8 cellular contexts compared by ENCODE assay signal in the genomic region with DNA sequence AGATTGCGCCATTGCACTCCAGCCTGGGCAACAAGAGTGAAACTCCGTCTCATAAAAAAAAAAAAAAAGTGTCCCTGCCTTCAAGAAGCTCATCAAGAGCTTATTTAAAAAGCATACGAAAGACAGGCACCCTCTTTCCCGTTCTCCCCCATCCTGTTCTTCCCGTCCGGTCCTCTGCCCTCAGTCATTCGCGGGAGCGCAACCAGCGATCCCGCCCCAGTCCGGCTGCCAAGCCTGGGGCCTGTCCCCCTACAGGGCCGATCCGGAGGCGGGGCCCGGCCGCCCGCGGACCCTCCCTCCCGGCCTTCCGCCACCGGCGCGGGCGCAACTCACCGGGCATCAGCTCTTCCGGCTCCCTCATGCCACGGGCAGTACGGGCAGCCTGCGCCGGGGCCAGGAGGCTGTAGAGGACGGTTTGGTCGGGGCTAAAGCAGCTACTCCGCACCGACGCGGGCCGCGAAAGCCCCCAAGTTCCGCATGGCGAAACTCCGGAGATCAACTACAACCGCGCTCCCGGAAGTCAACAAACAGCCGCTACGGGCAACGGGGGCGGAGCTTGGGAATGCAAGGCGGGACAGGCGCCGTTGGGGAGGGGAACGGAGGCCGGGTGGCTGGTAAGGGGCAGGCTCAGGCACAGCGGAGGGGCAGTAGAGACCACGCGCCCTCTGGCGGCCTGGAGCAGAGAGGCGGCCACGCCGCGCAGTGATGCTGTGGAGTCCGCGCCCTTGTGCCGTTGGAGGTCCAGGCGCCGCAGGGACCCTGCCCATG. TPM values are rescaled to one million over a fixed set of nuclear protein-coding genes. Genes with fewer than 3 reads are reported as not detected.
DNase-seq lines count a peak whose midpoint lies in the region; ATAC-seq, FAIRE-seq and TF ChIP-seq lines count a peak whose summit lies in the region.

A gene with protein sequence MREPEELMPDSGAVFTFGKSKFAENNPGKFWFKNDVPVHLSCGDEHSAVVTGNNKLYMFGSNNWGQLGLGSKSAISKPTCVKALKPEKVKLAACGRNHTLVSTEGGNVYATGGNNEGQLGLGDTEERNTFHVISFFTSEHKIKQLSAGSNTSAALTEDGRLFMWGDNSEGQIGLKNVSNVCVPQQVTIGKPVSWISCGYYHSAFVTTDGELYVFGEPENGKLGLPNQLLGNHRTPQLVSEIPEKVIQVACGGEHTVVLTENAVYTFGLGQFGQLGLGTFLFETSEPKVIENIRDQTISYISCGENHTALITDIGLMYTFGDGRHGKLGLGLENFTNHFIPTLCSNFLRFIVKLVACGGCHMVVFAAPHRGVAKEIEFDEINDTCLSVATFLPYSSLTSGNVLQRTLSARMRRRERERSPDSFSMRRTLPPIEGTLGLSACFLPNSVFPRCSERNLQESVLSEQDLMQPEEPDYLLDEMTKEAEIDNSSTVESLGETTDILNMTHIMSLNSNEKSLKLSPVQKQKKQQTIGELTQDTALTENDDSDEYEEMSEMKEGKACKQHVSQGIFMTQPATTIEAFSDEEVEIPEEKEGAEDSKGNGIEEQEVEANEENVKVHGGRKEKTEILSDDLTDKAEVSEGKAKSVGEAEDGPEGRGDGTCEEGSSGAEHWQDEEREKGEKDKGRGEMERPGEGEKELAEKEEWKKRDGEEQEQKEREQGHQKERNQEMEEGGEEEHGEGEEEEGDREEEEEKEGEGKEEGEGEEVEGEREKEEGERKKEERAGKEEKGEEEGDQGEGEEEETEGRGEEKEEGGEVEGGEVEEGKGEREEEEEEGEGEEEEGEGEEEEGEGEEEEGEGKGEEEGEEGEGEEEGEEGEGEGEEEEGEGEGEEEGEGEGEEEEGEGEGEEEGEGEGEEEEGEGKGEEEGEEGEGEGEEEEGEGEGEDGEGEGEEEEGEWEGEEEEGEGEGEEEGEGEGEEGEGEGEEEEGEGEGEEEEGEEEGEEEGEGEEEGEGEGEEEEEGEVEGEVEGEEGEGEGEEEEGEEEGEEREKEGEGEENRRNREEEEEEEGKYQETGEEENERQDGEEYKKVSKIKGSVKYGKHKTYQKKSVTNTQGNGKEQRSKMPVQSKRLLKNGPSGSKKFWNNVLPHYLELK (minus strand): TSS at position 503 of the 768 bp plus-strand sequence. CDS start 142 bp downstream, at position 361.

- no peaks in the 10 kb centered on the region for H3K9me2 ChIP-seq in GM23248 (ENCODE audit: insufficient read depth)
- no peaks in the 10 kb centered on the region for H3K9me2 ChIP-seq in Karpas-422 (replicated peaks; ENCODE audit: insufficient read depth, low read length)

- H3K9ac ChIP-seq in GM23248: peak within 1 kb of the TSS; percentile 98
- H3K9ac ChIP-seq in Karpas-422 (ENCODE audit: low read length): peak within 1 kb of the TSS; percentile 72
- peak within 1 kb of the TSS; percentile 91 for H3K9ac ChIP-seq in fibroblast of lung (ENCODE audit: insufficient read depth, low read length)

- peak within 1 kb of the TSS; percentile 91 to 97 (median 94) for H3K4me3 Mint-ChIP-seq in naive thymus-derived CD8-positive, alpha-beta T cell
- peak within 1 kb of the TSS; percentile 91 to 97 for H3K4me3 Mint-ChIP-seq in stimulated activated naive B cell treated with anti-CD40 and anti-IgM and Interleukin-4, amounts not matched to agents 10 μg/mL and 1 μg/mL and 100 μg/mL, for 72 hours

- H3K36me3 ChIP-seq in GM23248 (ENCODE audit: low read depth): no peaks in the 10 kb centered on the region
- no peaks in the 10 kb centered on the region for H3K36me3 ChIP-seq in Karpas-422 (ENCODE audit: insufficient read depth, low read length)
- H3K36me3 ChIP-seq in fibroblast of lung (ENCODE audit: control insufficient read depth, insufficient read depth, low read length): no peaks in the 10 kb centered on the region

- H3K4me1 ChIP-seq in GM23248 (ENCODE audit: insufficient read depth): peaks cover 22% of the 10 kb centered on the region
- peaks cover 10% of the 10 kb centered on the region for H3K4me1 ChIP-seq in Karpas-422 (ENCODE audit: low read length)
- no peaks in the 10 kb centered on the region for H3K4me1 ChIP-seq in fibroblast of lung (ENCODE audit: control insufficient read depth, extremely low read depth, insufficient read depth, low read length)

- H4K20me1 ChIP-seq in GM23248 (ENCODE audit: insufficient read depth) (no peaks in the 10 kb centered on the region), Karpas-422 (ENCODE audit: insufficient read depth, low read depth, low read length) (no peaks in the 10 kb centered on the region), fibroblast of lung (ENCODE audit: control insufficient read depth, extremely low read depth, insufficient read depth, low read length) (no peaks in the 10 kb centered on the region)

- peaks cover 4 to 35% (median 31%) of the 10 kb centered on the region in 4 donors for H3K4me1 Mint-ChIP-seq in naive thymus-derived CD8-positive, alpha-beta T cell
- peaks cover 6 to 8% of the 10 kb centered on the region in 2 donors for H3K4me1 Mint-ChIP-seq in stimulated activated naive B cell treated with anti-CD40 and anti-IgM and Interleukin-4, amounts not matched to agents 10 μg/mL and 1 μg/mL and 100 μg/mL, for 72 hours

- H3K27me3 ChIP-seq in GM23248 (replicated peaks; ENCODE audit: insufficient read depth) (no peaks in the 10 kb centered on the region), Karpas-422 (ENCODE audit: low read length) (no peaks in the 10 kb centered on the region), fibroblast of lung (ENCODE audit: control insufficient read depth, insufficient read depth, low read length) (no peaks in the 10 kb centered on the region)

- 0% methylated on average over 30 to 35 of the region's 67 CpGs for WGBS in GM23248 (ENCODE audit: low coverage in 1 of 2, low lambda C conversion rate in 2 of 2, missing lambda C conversion rate in 2 of 2), 2 experiments

- FAIRE-seq in RCC 7860 (lab: Jason Lieb, UNC): no peak

- H2AFZ ChIP-seq in GM23248 (peak within 1 kb of the TSS; percentile 93), Karpas-422 (ENCODE audit: low read length) (peak within 1 kb of the TSS; percentile 79; the same call in 1 of the 2 replicates), fibroblast of lung (ENCODE audit: low read length) (peak within 1 kb of the TSS; percentile 75)

- H3K9me3 Mint-ChIP-seq in naive thymus-derived CD8-positive, alpha-beta T cell: no peaks in the 10 kb centered on the region
- H3K9me3 Mint-ChIP-seq in stimulated activated naive B cell treated with anti-CD40 and anti-IgM and Interleukin-4, amounts not matched to agents 10 μg/mL and 1 μg/mL and 100 μg/mL, for 72 hours: no peaks in the 10 kb centered on the region

- H3F3A ChIP-seq in GM23248 (ENCODE audit: insufficient read depth): no peaks in the 10 kb centered on the region

- peaks cover 9% of the 10 kb centered on the region; the same call in 1 of the 2 replicates for H3K79me2 ChIP-seq in GM23248 (ENCODE audit: insufficient read depth)
- H3K79me2 ChIP-seq in Karpas-422 (ENCODE audit: low read length): peaks cover 41% of the 10 kb centered on the region
- no peaks in the 10 kb centered on the region for H3K79me2 ChIP-seq in fibroblast of lung (ENCODE audit: control insufficient read depth, insufficient read depth, low read length)

- in situ Hi-C loops in GM23248 (cut with MboI): no loop called here

- H3K36me3 Mint-ChIP-seq in naive thymus-derived CD8-positive, alpha-beta T cell: no peaks in the 10 kb centered on the region
- peaks cover 0 to 3% of the 10 kb centered on the region in 2 donors for H3K36me3 Mint-ChIP-seq in stimulated activated naive B cell treated with anti-CD40 and anti-IgM and Interleukin-4, amounts not matched to agents 10 μg/mL and 1 μg/mL and 100 μg/mL, for 72 hours

- peak; percentile 40 to 68 for TF ChIP-seq CTCF in fibroblast of lung (conservative IDR thresholded peaks at IDR 0.05 in 1 of 2, IDR thresholded peaks at IDR 0.05 in 1 of 2; ENCODE audit: low read depth in 1 of 2, low read length in 2 of 2)

- H3K27ac Mint-ChIP-seq in naive thymus-derived CD8-positive, alpha-beta T cell: peak within 1 kb of the TSS; percentile 80 to 98 (median 97)
- peak within 1 kb of the TSS; percentile 100 for H3K27ac Mint-ChIP-seq in stimulated activated naive B cell treated with anti-CD40 and anti-IgM and Interleukin-4, amounts not matched to agents 10 μg/mL and 1 μg/mL and 100 μg/mL, for 72 hours

- DNase-seq in Daoy (ENCODE audit: low read depth) (peak; percentile 95), GM23248 (peak; percentile 93), Karpas-422 (peak; percentile 96), RCC 7860 (ENCODE audit: low spot score) (peak; percentile 76), fibroblast of lung (ENCODE audit: low read depth in 2 of 2) (peak; percentile 90 to 93)
- DNase-seq in activated T-helper 1 cell treated with anti-CD3 and anti-CD28 coated beads, Interleukin-2, amount 50 U/mL, for 16 hours (ENCODE audit: low read depth in 1 of 2, low spot score in 1 of 2): peak; percentile 78 to 82
- DNase-seq in naive thymus-derived CD8-positive, alpha-beta T cell: peak; percentile 83 to 95 (median 89)
- peak; percentile 89 for DNase-seq in stimulated activated naive B cell treated with anti-CD40 and anti-IgM and Interleukin-4, amounts not matched to agents 10 μg/mL and 1 μg/mL and 100 μg/mL, for 72 hours

- H3K27ac ChIP-seq in GM23248 (peak within 1 kb of the TSS; percentile 97), Karpas-422 (ENCODE audit: low read length) (peak within 1 kb of the TSS; percentile 43; the same call in 1 of the 2 replicates), fibroblast of lung (ENCODE audit: insufficient read depth, low read length) (peak within 1 kb of the TSS; percentile 89)

- H3K4me3 ChIP-seq in GM23248 (peak within 1 kb of the TSS; percentile 92), Karpas-422 (ENCODE audit: low read length) (peak within 1 kb of the TSS; percentile 66), fibroblast of lung (replicated peaks in 1 of 4; ENCODE audit: control extremely low read depth in 1 of 4, insufficient read depth in 1 of 4, low read depth in 3 of 4, low read length in 4 of 4) (peak within 1 kb of the TSS; percentile 62 to 70 (median 66))

- POLR2A ChIA-PET in naive thymus-derived CD8-positive, alpha-beta T cell (lab: Charles Lee): interaction anchor here (0.6 to 1.4 kb wide), 4 partner anchors 235 to 933 kb away, joined by 3 to 5 read pairs (median 4); no protein-coding TSS in a partner anchor

- peak within 1 kb of the TSS; percentile 81 for H3K4me2 ChIP-seq in GM23248 (ENCODE audit: unreplicated experiment)
- H3K4me2 ChIP-seq in Karpas-422 (ENCODE audit: low read depth, low read length, poor library complexity, severe bottlenecking): peak within 1 kb of the TSS; percentile 68
- H3K4me2 ChIP-seq in fibroblast of lung (ENCODE audit: extremely low read depth, insufficient read depth, low read length): peak within 1 kb of the TSS; percentile 49

- no peaks in the 10 kb centered on the region for H3K27me3 Mint-ChIP-seq in naive thymus-derived CD8-positive, alpha-beta T cell
- H3K27me3 Mint-ChIP-seq in stimulated activated naive B cell treated with anti-CD40 and anti-IgM and Interleukin-4, amounts not matched to agents 10 μg/mL and 1 μg/mL and 100 μg/mL, for 72 hours: no peaks in the 10 kb centered on the region

- H3K9me3 ChIP-seq in GM23248 (ENCODE audit: low read depth) (no peaks in the 10 kb centered on the region), Karpas-422 (ENCODE audit: low read length) (no peaks in the 10 kb centered on the region), fibroblast of lung (ENCODE audit: control insufficient read depth, insufficient read depth, low read depth, low read length) (no peaks in the 10 kb centered on the region)

- peak; percentile 94 for ATAC-seq in naive thymus-derived CD8-positive, alpha-beta T cell
- peak; percentile 96 to 97 for ATAC-seq in stimulated activated naive B cell treated with anti-CD40 and anti-IgM and Interleukin-4, amounts not matched to agents 10 μg/mL and 1 μg/mL and 100 μg/mL, for 72 hours (replicated peaks)

RNA-seq across cellular contexts. Expression of the gene that starts here (rescaled TPM):
- 15.6 and 18.9 TPM in 2 replicates for total RNA-seq in Daoy (2014; rRNA removed; shearing (Covaris generic))
- total RNA-seq in GM23248 (2014; rRNA removed; shearing (Covaris generic)): 5.8 and 9.7 TPM in 2 replicates
- polyA plus RNA-seq in GM23248 (2016; fragmentation: Nextera tagmentation; extraction: Ambion mirVana): 4.8 and 6.0 TPM in 2 replicates
- total RNA-seq in Karpas-422 (2014; rRNA removed; shearing (Covaris generic); ENCODE audit: low replicate concordance): 11.4 and 23.9 TPM in 2 replicates
- 5.1 and 5.3 TPM in 2 replicates for total RNA-seq in fibroblast of lung
- 1.9 and 2.0 TPM in 2 replicates for polyA plus RNA-seq in fibroblast of lung
- polyA plus RNA-seq in fibroblast of lung (2012): 2.3 and 3.5 TPM in 2 replicates
- polyA minus RNA-seq in fibroblast of lung (ENCODE audit: low replicate concordance): 0.16 and 1.6 TPM in 2 replicates
- total RNA-seq in naive thymus-derived CD8-positive, alpha-beta T cell: 10 to 100 TPM; 13.0 to 15.2 TPM
- polyA plus RNA-seq in naive thymus-derived CD8-positive, alpha-beta T cell: 1 to 10 TPM; 3.6 to 6.2 (median 5.9) TPM

Comparison
In these comparisons a context has a peak if more than half of its experiments do, and no peak if none do; other contexts are left out.
1. Peak in every context shown above with its lines: DNase-seq, ATAC-seq, H3K4me3 ChIP-seq and H3K27ac ChIP-seq.
2. H3K27ac ChIP-seq: peak in every context shown above with its lines; median percentile 97 in GM23248; 89 in fibroblast of lung; 43 in Karpas-422.